ENCODE assay signal across 13 cellular contexts in the genomic region with DNA sequence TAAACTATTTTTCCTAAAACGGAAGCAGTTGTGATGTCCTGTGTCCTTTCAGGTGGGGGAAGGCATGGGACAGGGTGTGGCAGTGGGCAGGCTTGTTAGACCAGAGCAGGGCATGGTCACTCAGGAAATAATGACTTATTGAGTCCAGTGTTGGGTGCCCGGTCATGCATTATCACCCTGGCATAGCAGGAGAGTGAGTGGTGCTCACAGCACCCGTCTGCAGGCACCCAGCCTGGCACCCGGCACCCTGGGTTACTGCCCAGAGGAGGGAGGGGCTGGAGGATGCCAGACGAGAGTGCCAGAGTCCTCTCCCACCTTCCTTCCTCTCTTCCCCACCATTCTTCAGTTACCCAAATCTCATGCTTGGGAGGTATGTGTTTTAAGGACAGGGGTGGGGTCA. TPM values are rescaled to one million over a fixed set of nuclear protein-coding genes. Genes with fewer than 3 reads are reported as not detected.
A peak's percentile ranks its signal among the peaks of the same experiment; 100 is the strongest.
DNase-seq lines count a peak whose midpoint lies in the region; ATAC-seq and TF ChIP-seq lines count a peak whose summit lies in the region.
"Had no signal": no experiment of that assay in that cellular context is flagged by ENCODE, and none has a peak within 500 bp of the region (broad histone marks: within the 10 kb centered on the region; RNA-seq: fewer than 3 reads in every experiment).

No MANE protein-coding gene starts in this region.

- TF ChIP-seq CTCF in upper lobe of right lung (IDR thresholded peaks at IDR 0.05), result no peak
- TF ChIP-seq CTCF in omental fat pad (IDR thresholded peaks at IDR 0.05), result no peak
- no peak for TF ChIP-seq CTCF in BE2C (IDR thresholded peaks at IDR 0.05; ENCODE audit: low read depth, low read length)

- no peak overlapping the region for H3K4me3 ChIP-seq in upper lobe of right lung
- H3K4me3 ChIP-seq in BE2C (ENCODE audit: low read depth, low read length), result no peak overlapping the region

- intact Hi-C loops in head of caudate nucleus (cut with DNase I), result loop anchor here (10.0 kb wide), 1 partner anchor 60 kb away; a partner anchor contains a TSS
- intact Hi-C loops in upper lobe of right lung (cut with DNase I), result no loop called here

- H3K4me1 ChIP-seq in upper lobe of right lung, result peaks cover 48% of the 10 kb centered on the region
- peaks cover 4% of the 10 kb centered on the region; the same call in 1 of the 2 replicates for H3K4me1 ChIP-seq in BE2C

- DNase-seq in caudate nucleus (lab: John Stamatoyannopoulos, UW) (peak in 6 of 61 donors; percentile 24 to 61 (median 30)), head of caudate nucleus (peak in 22 of 42 donors; percentile 23 to 80 (median 44)), pons (ENCODE audit: low spot score) (peak; percentile 38), upper lobe of right lung (no peak), omental fat pad (ENCODE audit: low spot score) (no peak), BE2C (no peak)
- DNase-seq: activated CD8-positive, alpha-beta memory T cell treated with anti-CD3 and anti-CD28 coated beads, Interleukin-2, amount 10 ng/mL, durations not matched to agents 7 days and 5 days; DND-41; NCI-H1436 treated with DMSO at 0.1 percent for 48 hours had no signal

- H3K9me3 ChIP-seq in upper lobe of right lung (no peaks in the 10 kb centered on the region), BE2C (no peaks in the 10 kb centered on the region)

- no peak for ATAC-seq in upper lobe of right lung
- ATAC-seq in omental fat pad (ENCODE audit: low FRiP score), result no peak
- ATAC-seq in HG02588 (IDR thresholded peaks at IDR 0.05; ENCODE audit: unreplicated experiment), result no peak
- ATAC-seq: activated CD8-positive, alpha-beta memory T cell treated with anti-CD3 and anti-CD28 coated beads, Interleukin-2, amount 10 ng/mL, durations not matched to agents 7 days and 5 days; left colon had no signal

- H3K27me3 ChIP-seq in upper lobe of right lung (no peaks in the 10 kb centered on the region), BE2C (no peaks in the 10 kb centered on the region)

- H3K27ac ChIP-seq in caudate nucleus (ENCODE audit: low read depth, low read length) (peak overlapping the region; percentile 81), upper lobe of right lung (peak overlapping the region; percentile 62)
- H3K27ac ChIP-seq: C4-2B, KMS-11 had no signal

- H3K36me3 ChIP-seq in upper lobe of right lung, result peaks cover 3% of the 10 kb centered on the region
- peaks cover 3% of the 10 kb centered on the region; the same call in 1 of the 2 replicates for H3K36me3 ChIP-seq in BE2C

RNA-seq across cellular contexts. Expression of a gene that starts 59.1 kb away (rescaled TPM):
- 39.2 TPM for total RNA-seq in upper lobe of right lung
- 10 to 100 TPM; 13.2 to 59.3 (median 41.9) TPM for total RNA-seq in omental fat pad
- 33.2 TPM for polyA plus RNA-seq in BE2C (2012; ENCODE audit: insufficient read depth, insufficient read length, low read depth)

Comparison
In these comparisons a context has a peak if more than half of its experiments do, and no peak if none do; other contexts are left out.
1. DNase-seq: peak in head of caudate nucleus (22 of 42) and pons (single experiment); none in upper lobe of right lung (single experiment), omental fat pad (single experiment) and BE2C (single experiment).